ENCODE assay signal across 2 cellular contexts in the genomic region with DNA sequence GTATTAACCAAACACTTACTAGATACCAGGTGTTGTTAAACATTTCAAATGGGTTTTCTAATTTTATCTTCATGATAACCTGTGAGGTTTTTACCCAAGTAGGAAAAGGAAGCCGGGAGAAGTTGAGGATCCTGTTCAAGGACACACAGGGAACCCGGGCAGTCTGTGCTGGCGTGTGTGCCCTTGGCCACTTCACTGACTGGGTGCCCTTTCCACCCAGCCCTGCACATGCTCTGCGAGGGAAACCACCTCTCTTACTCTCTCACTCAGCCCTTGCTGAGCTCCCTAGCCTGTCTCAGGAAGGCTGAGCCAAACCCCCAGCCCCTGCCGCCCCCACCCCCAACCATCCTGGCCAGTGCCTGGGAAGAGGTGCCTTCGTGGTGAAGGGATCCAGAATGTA.
TF ChIP-seq lines count a peak whose summit lies in the region.

No MANE protein-coding gene starts in this region.

TF ChIP-seq in IMR-90, 13 proteins besides CTCF, POLR2A, EP300 and RAD21:
- TF ChIP-seq MAFK (IDR thresholded peaks at IDR 0.05; ENCODE audit: low read depth, low read length) (no peak), SMC3 (IDR thresholded peaks at IDR 0.05; ENCODE audit: low read depth, low read length) (no peak), FOS (IDR thresholded peaks at IDR 0.05; ENCODE audit: low read depth, low read length) (no peak), MAZ (IDR thresholded peaks at IDR 0.05; ENCODE audit: borderline replicate concordance, low read depth, low read length) (no peak), CHD1 (IDR thresholded peaks at IDR 0.05; ENCODE audit: low read depth, low read length) (no peak), BHLHE40 (IDR thresholded peaks at IDR 0.05; ENCODE audit: low read depth, low read length) (no peak), MXI1 (IDR thresholded peaks at IDR 0.05; ENCODE audit: borderline replicate concordance, low read depth, low read length) (no peak), CEBPB (IDR thresholded peaks at IDR 0.05; ENCODE audit: low read depth, low read length) (no peak), RCOR1 (IDR thresholded peaks at IDR 0.05; ENCODE audit: insufficient replicate concordance, low read length) (no peak), NFE2L2 (IDR thresholded peaks at IDR 0.05; ENCODE audit: low read depth, low read length) (no peak), RFX5 (IDR thresholded peaks at IDR 0.05; ENCODE audit: low read depth, low read length) (no peak), USF2 (IDR thresholded peaks at IDR 0.05; ENCODE audit: low read depth, low read length) (no peak)
- TF ChIP-seq, protein P1, sequence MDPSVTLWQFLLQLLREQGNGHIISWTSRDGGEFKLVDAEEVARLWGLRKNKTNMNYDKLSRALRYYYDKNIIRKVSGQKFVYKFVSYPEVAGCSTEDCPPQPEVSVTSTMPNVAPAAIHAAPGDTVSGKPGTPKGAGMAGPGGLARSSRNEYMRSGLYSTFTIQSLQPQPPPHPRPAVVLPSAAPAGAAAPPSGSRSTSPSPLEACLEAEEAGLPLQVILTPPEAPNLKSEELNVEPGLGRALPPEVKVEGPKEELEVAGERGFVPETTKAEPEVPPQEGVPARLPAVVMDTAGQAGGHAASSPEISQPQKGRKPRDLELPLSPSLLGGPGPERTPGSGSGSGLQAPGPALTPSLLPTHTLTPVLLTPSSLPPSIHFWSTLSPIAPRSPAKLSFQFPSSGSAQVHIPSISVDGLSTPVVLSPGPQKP (IDR thresholded peaks at IDR 0.05; ENCODE audit: borderline replicate concordance, low read depth, low read length), result no peak
TF ChIP-seq in IMR-90: peak in this region for 0.

TF ChIP-seq in WTC11, 78 proteins besides CTCF, POLR2A, EP300 and RAD21:
- TF ChIP-seq, protein P2, sequence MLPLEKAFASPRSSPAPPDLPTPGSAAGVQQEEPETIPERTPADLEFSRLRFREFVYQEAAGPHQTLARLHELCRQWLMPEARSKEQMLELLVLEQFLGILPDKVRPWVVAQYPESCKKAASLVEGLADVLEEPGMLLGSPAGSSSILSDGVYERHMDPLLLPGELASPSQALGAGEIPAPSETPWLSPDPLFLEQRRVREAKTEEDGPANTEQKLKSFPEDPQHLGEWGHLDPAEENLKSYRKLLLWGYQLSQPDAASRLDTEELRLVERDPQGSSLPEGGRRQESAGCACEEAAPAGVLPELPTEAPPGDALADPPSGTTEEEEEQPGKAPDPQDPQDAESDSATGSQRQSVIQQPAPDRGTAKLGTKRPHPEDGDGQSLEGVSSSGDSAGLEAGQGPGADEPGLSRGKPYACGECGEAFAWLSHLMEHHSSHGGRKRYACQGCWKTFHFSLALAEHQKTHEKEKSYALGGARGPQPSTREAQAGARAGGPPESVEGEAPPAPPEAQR (CRISPR knock-in tag; IDR thresholded peaks at IDR 0.05), result no peak
- TF ChIP-seq TP53 (CRISPR knock-in tag; IDR thresholded peaks at IDR 0.05) (no peak), ZNF396 (CRISPR knock-in tag; IDR thresholded peaks at IDR 0.05; ENCODE audit: borderline replicate concordance) (no peak), NFE2L1 (CRISPR knock-in tag; IDR thresholded peaks at IDR 0.05) (no peak), ZNF671 (CRISPR knock-in tag; IDR thresholded peaks at IDR 0.05) (no peak), SMAD4 (CRISPR knock-in tag; IDR thresholded peaks at IDR 0.05) (no peak), FOXP1 (CRISPR knock-in tag; IDR thresholded peaks at IDR 0.05; ENCODE audit: borderline replicate concordance) (no peak), KAT7 (CRISPR knock-in tag; IDR thresholded peaks at IDR 0.05; ENCODE audit: borderline replicate concordance) (no peak), ARID4B (CRISPR knock-in tag; IDR thresholded peaks at IDR 0.05; ENCODE audit: borderline replicate concordance) (no peak)
- TF ChIP-seq, protein P3, sequence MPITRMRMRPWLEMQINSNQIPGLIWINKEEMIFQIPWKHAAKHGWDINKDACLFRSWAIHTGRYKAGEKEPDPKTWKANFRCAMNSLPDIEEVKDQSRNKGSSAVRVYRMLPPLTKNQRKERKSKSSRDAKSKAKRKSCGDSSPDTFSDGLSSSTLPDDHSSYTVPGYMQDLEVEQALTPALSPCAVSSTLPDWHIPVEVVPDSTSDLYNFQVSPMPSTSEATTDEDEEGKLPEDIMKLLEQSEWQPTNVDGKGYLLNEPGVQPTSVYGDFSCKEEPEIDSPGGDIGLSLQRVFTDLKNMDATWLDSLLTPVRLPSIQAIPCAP (CRISPR knock-in tag; IDR thresholded peaks at IDR 0.05), result no peak
- TF ChIP-seq, protein P4, sequence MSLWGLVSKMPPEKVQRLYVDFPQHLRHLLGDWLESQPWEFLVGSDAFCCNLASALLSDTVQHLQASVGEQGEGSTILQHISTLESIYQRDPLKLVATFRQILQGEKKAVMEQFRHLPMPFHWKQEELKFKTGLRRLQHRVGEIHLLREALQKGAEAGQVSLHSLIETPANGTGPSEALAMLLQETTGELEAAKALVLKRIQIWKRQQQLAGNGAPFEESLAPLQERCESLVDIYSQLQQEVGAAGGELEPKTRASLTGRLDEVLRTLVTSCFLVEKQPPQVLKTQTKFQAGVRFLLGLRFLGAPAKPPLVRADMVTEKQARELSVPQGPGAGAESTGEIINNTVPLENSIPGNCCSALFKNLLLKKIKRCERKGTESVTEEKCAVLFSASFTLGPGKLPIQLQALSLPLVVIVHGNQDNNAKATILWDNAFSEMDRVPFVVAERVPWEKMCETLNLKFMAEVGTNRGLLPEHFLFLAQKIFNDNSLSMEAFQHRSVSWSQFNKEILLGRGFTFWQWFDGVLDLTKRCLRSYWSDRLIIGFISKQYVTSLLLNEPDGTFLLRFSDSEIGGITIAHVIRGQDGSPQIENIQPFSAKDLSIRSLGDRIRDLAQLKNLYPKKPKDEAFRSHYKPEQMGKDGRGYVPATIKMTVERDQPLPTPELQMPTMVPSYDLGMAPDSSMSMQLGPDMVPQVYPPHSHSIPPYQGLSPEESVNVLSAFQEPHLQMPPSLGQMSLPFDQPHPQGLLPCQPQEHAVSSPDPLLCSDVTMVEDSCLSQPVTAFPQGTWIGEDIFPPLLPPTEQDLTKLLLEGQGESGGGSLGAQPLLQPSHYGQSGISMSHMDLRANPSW (CRISPR knock-in tag; conservative IDR thresholded peaks at IDR 0.05; ENCODE audit: low read depth), result no peak
TF ChIP-seq in WTC11: peak in this region for 0.
